In the genomic region with DNA sequence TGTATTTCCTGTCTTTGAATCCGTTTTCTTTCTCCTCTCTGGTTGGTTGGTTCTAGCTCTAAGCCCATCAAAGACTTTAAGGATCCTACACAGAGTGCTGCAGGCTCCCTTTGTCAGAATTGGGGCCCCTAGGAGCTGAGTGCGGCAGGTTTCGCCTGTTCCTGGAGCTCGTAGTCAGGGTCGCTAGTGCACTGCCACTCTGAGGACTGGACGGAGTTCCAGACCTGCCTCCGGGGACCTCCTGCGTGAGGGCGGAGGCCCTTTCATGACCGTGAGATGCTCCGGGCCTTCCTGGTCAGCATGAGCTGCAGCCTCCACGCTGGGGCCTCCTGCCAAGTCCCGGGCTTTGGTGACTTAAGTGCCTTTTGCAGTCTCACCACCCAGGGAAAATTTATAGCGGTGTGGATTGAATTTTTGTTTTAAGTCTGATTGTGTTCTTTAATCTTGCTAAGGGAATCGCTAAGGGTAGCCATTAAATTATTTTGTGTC, we compare ENCODE assay signal across 8 cellular contexts. TPM values are rescaled to one million over a fixed set of nuclear protein-coding genes. Genes with fewer than 3 reads are reported as not detected.
A peak's percentile ranks its signal among the peaks of the same experiment; 100 is the strongest.
DNase-seq lines count a peak whose midpoint lies in the region; ATAC-seq, FAIRE-seq and TF ChIP-seq lines count a peak whose summit lies in the region.

No MANE protein-coding gene starts in this region.

- H2BK120ac ChIP-seq in H1 (replicated peaks; ENCODE audit: low read depth, low read length) = no peak overlapping the region

- no peak for TF ChIP-seq POLR2A in H1 (IDR thresholded peaks at IDR 0.05; ENCODE audit: control extremely low read depth in 1 of 2, low read depth in 2 of 2, low read length in 2 of 2)

- ATAC-seq in activated naive CD4-positive, alpha-beta T cell treated with anti-CD3 and anti-CD28 coated beads, Interleukin-2, amount 50 U/mL, for 72 hours = no peak
- no peak for ATAC-seq in GM18873 (IDR thresholded peaks at IDR 0.05; ENCODE audit: low FRiP score, unreplicated experiment)

- no peaks in the 10 kb centered on the region for H3K79me2 ChIP-seq in H1 (ENCODE audit: control insufficient read depth in 1 of 2, insufficient read depth in 2 of 2, low read length in 2 of 2)

- no peaks in the 10 kb centered on the region for H3K36me3 Mint-ChIP-seq in activated naive CD4-positive, alpha-beta T cell treated with anti-CD3 and anti-CD28 coated beads for 36 hours (ENCODE audit: low read depth)
- H3K36me3 Mint-ChIP-seq in activated naive CD4-positive, alpha-beta T cell treated with anti-CD3 and anti-CD28 coated beads, Interleukin-2, amount 50 U/mL, for 72 hours = no peaks in the 10 kb centered on the region

- H2AK5ac ChIP-seq in H1 (ENCODE audit: low read depth, low read length) = no peak overlapping the region

- peak overlapping the region; percentile 96 for H2AFZ ChIP-seq in H1 (ENCODE audit: low read length)

- FAIRE-seq in H1 (lab: Jason Lieb, UNC) = no peak

- H2BK15ac ChIP-seq in H1 (ENCODE audit: low read length) = peak overlapping the region; percentile 81; the same call in 1 of the 2 replicates

- H3K79me1 ChIP-seq in H1 (ENCODE audit: low read depth, low read length) = no peaks in the 10 kb centered on the region

- no peak overlapping the region for H3K9ac ChIP-seq in H1 (replicated peaks in 1 of 4; ENCODE audit: extremely low read depth in 1 of 4, low read depth in 3 of 4, low read length in 3 of 4)

- H3K27me3 ChIP-seq in H1 (replicated peaks in 1 of 4; ENCODE audit: control insufficient read depth in 3 of 4, extremely low read depth in 1 of 4, insufficient read depth in 3 of 4, low read length in 3 of 4) (peaks cover 0 to 20% (median 9%) of the 10 kb centered on the region in 4 experiments; a peak in 5 of 7 replicates), muscle layer of duodenum (ENCODE audit: low read depth, low read length) (peaks cover 18% of the 10 kb centered on the region)

- H4K8ac ChIP-seq in H1 (ENCODE audit: extremely low read depth, insufficient read depth, low read length) = peak overlapping the region; percentile 75; the same call in 1 of the 2 replicates

- DNase-seq in activated naive CD4-positive, alpha-beta T cell treated with anti-CD3 and anti-CD28 coated beads for 36 hours = no peak
- no peak for DNase-seq in activated naive CD4-positive, alpha-beta T cell treated with anti-CD3 and anti-CD28 coated beads, Interleukin-2, amount 50 U/mL, for 72 hours (ENCODE audit: low spot score in 2 of 2)
- no peak for DNase-seq in H1 (ENCODE audit: low read depth in 1 of 2, low spot score in 2 of 2)
- DNase-seq in mesenteric fat pad (ENCODE audit: low spot score) = no peak
- no peak for DNase-seq in hippocampal formation (lab: John Stamatoyannopoulos, UW)

- no peak overlapping the region for H2BK12ac ChIP-seq in H1 (ENCODE audit: low read depth, low read length)

- no peak overlapping the region for H3K56ac ChIP-seq in H1 (replicated peaks; ENCODE audit: insufficient read length, low read depth, low read length)

- peak overlapping the region; percentile 40 to 66 (median 50); a peak in 7 of 8 replicates for H3K4me3 ChIP-seq in H1 (ENCODE audit: extremely low read depth in 1 of 4, insufficient read depth in 2 of 4, low read depth in 3 of 4, low read length in 4 of 4)
- H3K4me3 ChIP-seq in muscle layer of duodenum (ENCODE audit: low read depth in 1 of 2, low read length in 2 of 2) = peak overlapping the region; percentile 57 to 76
- peak overlapping the region; percentile 28 for H3K4me3 ChIP-seq in urinary bladder (ENCODE audit: low read depth, low read length)

- H3K27ac Mint-ChIP-seq in activated naive CD4-positive, alpha-beta T cell treated with anti-CD3 and anti-CD28 coated beads for 36 hours = no peak overlapping the region
- peak overlapping the region in 1 of 2 donors; percentile 79 for H3K27ac Mint-ChIP-seq in activated naive CD4-positive, alpha-beta T cell treated with anti-CD3 and anti-CD28 coated beads, Interleukin-2, amount 50 U/mL, for 72 hours

- H3K36me3 ChIP-seq in H1 (ENCODE audit: control insufficient read depth in 2 of 4, insufficient read depth in 4 of 4, low read length in 3 of 4) (no peaks in the 10 kb centered on the region), muscle layer of duodenum (ENCODE audit: control insufficient read depth in 1 of 2, insufficient read depth in 2 of 2, low read length in 2 of 2) (no peaks in the 10 kb centered on the region), urinary bladder (ENCODE audit: insufficient read depth) (no peaks in the 10 kb centered on the region)

- H3K9me3 ChIP-seq in H1 (ENCODE audit: insufficient read depth in 2 of 2, low read depth in 1 of 2, low read length in 1 of 2) = no peaks in the 10 kb centered on the region
- no peaks in the 10 kb centered on the region for H3K9me3 ChIP-seq in muscle layer of duodenum (ENCODE audit: control insufficient read depth in 1 of 2, low read length in 2 of 2)

- H3K27ac ChIP-seq in H1 (ENCODE audit: low read depth, low read length) (no peak overlapping the region), muscle layer of duodenum (ENCODE audit: low read length) (no peak overlapping the region), urinary bladder (ENCODE audit: low read depth) (no peak overlapping the region)

- no peak for TF ChIP-seq RAD21 in H1 (IDR thresholded peaks at IDR 0.05 in 1 of 2, conservative IDR thresholded peaks at IDR 0.05 in 1 of 2; ENCODE audit: low read depth in 2 of 2, low read length in 2 of 2)

- peaks cover 4% of the 10 kb centered on the region for H3K27me3 Mint-ChIP-seq in activated naive CD4-positive, alpha-beta T cell treated with anti-CD3 and anti-CD28 coated beads for 36 hours (ENCODE audit: low read depth)

- no peak overlapping the region for H4K5ac ChIP-seq in H1 (ENCODE audit: insufficient read length, low read depth, low read length)

- CTCF ChIA-PET in activated naive CD4-positive, alpha-beta T cell treated with anti-CD3 and anti-CD28 coated beads for 36 hours (lab: Charles Lee) = interaction anchor here (1.0 to 3.6 kb wide), 7 partner anchors 22 to 261 kb away, joined by 3 to 16 read pairs (median 5); no protein-coding TSS in a partner anchor
- CTCF ChIA-PET in H1 (lab: Charles Lee; ENCODE audit: partially characterized antibody) = interaction anchor here (0.6 to 6.9 kb wide), 15 partner anchors 8 to 308 kb away, joined by 3 to 47 read pairs (median 4); no protein-coding TSS in a partner anchor

- no peaks in the 10 kb centered on the region for H4K20me1 ChIP-seq in H1 (replicated peaks in 1 of 2; ENCODE audit: control insufficient read depth in 1 of 2, insufficient read depth in 2 of 2, low read length in 2 of 2)

- H3K4ac ChIP-seq in H1 (replicated peaks; ENCODE audit: insufficient read length, low read depth, low read length) = no peak overlapping the region

- no peak overlapping the region for H2BK20ac ChIP-seq in H1 (ENCODE audit: low read length)

- intact Hi-C loops in activated naive CD4-positive, alpha-beta T cell treated with anti-CD3 and anti-CD28 coated beads for 36 hours (cut with micrococcal nuclease) = loop anchor here (1.0 kb wide), 1 partner anchor 30 kb away; no protein-coding TSS in a partner anchor

- peaks cover 4% of the 10 kb centered on the region for H3K4me1 Mint-ChIP-seq in activated naive CD4-positive, alpha-beta T cell treated with anti-CD3 and anti-CD28 coated beads for 36 hours (ENCODE audit: low read depth)

- no peak overlapping the region for H3K14ac ChIP-seq in H1 (ENCODE audit: insufficient read length)

- TF ChIP-seq EP300 in H1 (IDR thresholded peaks at IDR 0.05; ENCODE audit: borderline replicate concordance in 1 of 2, low read depth in 2 of 2, low read length in 2 of 2) = no peak

- peak overlapping the region; percentile 82 for H3K4me3 Mint-ChIP-seq in activated naive CD4-positive, alpha-beta T cell treated with anti-CD3 and anti-CD28 coated beads for 36 hours

- no peak overlapping the region for H3K23ac ChIP-seq in H1 (ENCODE audit: insufficient read length)

- peaks cover 4% of the 10 kb centered on the region; the same call in 1 of the 2 replicates for H3K23me2 ChIP-seq in H1 (ENCODE audit: low read depth, low read length)

- WGBS in H1 (ENCODE audit: extremely low coverage in 1 of 2, insufficient coverage in 1 of 2, insufficient read length in 1 of 2, insufficient replicate concordance in 2 of 2, low coverage in 1 of 2, low lambda C conversion rate in 2 of 2, missing lambda C conversion rate in 1 of 2), 2 experiments = 78% methylated on average over 15 of the region's 15 CpGs; no CpG with 5 or more reads in 1 of the 2 experiments
- 77% methylated on average over 15 of the region's 15 CpGs for WGBS in urinary bladder

- H4K91ac ChIP-seq in H1 (replicated peaks; ENCODE audit: insufficient read length, low read length) = no peak overlapping the region

- peak overlapping the region; percentile 68 to 89 for H3K4me2 ChIP-seq in H1 (ENCODE audit: insufficient read depth in 1 of 2, low read depth in 2 of 2, low read length in 2 of 2)

- H3K4me1 ChIP-seq in H1 (replicated peaks in 1 of 4; ENCODE audit: control insufficient read depth in 3 of 4, insufficient read depth in 4 of 4, low read length in 3 of 4) (peaks cover 0 to 1% (median 0%) of the 10 kb centered on the region in 4 experiments; a peak in 3 of 7 replicates), muscle layer of duodenum (ENCODE audit: control insufficient read depth in 1 of 2, insufficient read depth in 2 of 2, low read length in 2 of 2) (peaks cover 0 to 12% of the 10 kb centered on the region in 2 donors), urinary bladder (ENCODE audit: insufficient read depth) (no peaks in the 10 kb centered on the region)

- POLR2A ChIA-PET in H1 (lab: Charles Lee; ENCODE audit: partially characterized antibody) = interaction anchor here (0.5 to 1.9 kb wide), 5 partner anchors 12 to 274 kb away, joined by 3 to 6 read pairs (median 3); a partner anchor contains a TSS

- TF ChIP-seq CTCF in H1 (IDR thresholded peaks at IDR 0.05; ENCODE audit: control extremely low read depth in 1 of 3, insufficient read depth in 1 of 3, low read depth in 1 of 3, low read length in 3 of 3) = no peak

- no peak overlapping the region for H3K18ac ChIP-seq in H1 (ENCODE audit: extremely low read depth, low read length)

- H2BK5ac ChIP-seq in H1 (ENCODE audit: low read depth, low read length) = 0 out of 2 replicates have a peak overlapping the region, but pooled peaks have one; percentile 12

- H3K9me3 Mint-ChIP-seq in activated naive CD4-positive, alpha-beta T cell treated with anti-CD3 and anti-CD28 coated beads for 36 hours = no peaks in the 10 kb centered on the region
- H3K9me3 Mint-ChIP-seq in activated naive CD4-positive, alpha-beta T cell treated with anti-CD3 and anti-CD28 coated beads, Interleukin-2, amount 50 U/mL, for 72 hours = no peaks in the 10 kb centered on the region

RNA-seq across cellular contexts. Expression of a gene that starts 33.7 kb away (rescaled TPM):
- total RNA-seq in activated naive CD4-positive, alpha-beta T cell treated with anti-CD3 and anti-CD28 coated beads for 36 hours = not detected
- not detected for total RNA-seq in activated naive CD4-positive, alpha-beta T cell treated with anti-CD3 and anti-CD28 coated beads, Interleukin-2, amount 50 U/mL, for 72 hours
- 0.15 TPM in 1 of 2 replicates, not detected in the other for total RNA-seq in H1 (2021; fragmentation: NEBNext Ultra II Directional; extraction: Animal tissue kit (Norgen Biotek cat#: 25700))
- polyA plus RNA-seq in H1 (2011; rRNA removed) (0.11 and 0.17 TPM in 2 replicates), urinary bladder (not detected)
- polyA plus RNA-seq in H1 (2011; cell fraction: cytosol; rRNA removed) = 0.10 TPM
- 0.30 TPM for polyA plus RNA-seq in H1 (2011; cell fraction: nucleus; rRNA removed)
- 0.19 to 0.20 TPM in 2 of 4 replicates, not detected in the others for polyA plus RNA-seq in H1 (2012, experiment 1 of 2)
- not detected for polyA plus RNA-seq in H1 (2012, experiment 2 of 2)
- polyA plus RNA-seq in H1 (2013, experiment 1 of 2) = 0.12 TPM
- polyA plus RNA-seq in H1 (2013, experiment 2 of 2) = 0.07 TPM
- polyA minus RNA-seq in H1 (2011; rRNA and poly(A)+ RNA removed) = 0.47 TPM in 1 of 2 replicates, not detected in the other
- polyA minus RNA-seq in H1 (2011; cell fraction: cytosol; rRNA and poly(A)+ RNA removed) = not detected
- not detected for polyA minus RNA-seq in H1 (2011; cell fraction: nucleus; rRNA and poly(A)+ RNA removed)
- total RNA-seq in urinary bladder (6.3 TPM), mesenteric fat pad (0.22 TPM)
